ENCODE assay signal across 16 cellular contexts in the genomic region with DNA sequence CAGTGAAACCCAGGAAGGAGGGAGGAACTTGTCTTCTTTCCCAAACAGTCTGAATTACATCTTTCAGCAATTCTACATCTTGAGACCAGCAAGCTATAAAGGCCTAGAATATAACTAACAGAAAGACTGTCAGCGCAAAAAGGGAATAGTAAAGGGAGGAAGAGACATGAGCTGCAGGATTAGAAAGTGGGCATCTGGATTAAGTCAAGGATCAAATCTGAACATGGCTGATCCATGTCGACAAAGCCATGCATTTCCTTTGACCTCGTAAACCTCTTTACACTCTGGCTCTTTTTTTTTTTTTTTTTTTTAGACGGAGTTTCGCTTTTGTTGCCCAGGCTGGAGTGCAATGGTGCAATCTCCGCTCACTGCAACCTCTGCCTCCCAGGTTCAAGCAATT. TPM values are rescaled to one million over a fixed set of nuclear protein-coding genes. Genes with fewer than 3 reads are reported as not detected.
DNase-seq lines count a peak whose midpoint lies in the region; ATAC-seq, FAIRE-seq and TF ChIP-seq lines count a peak whose summit lies in the region.
"Had no signal": no experiment of that assay in that cellular context is flagged by ENCODE, and none has a peak within 500 bp of the region (broad histone marks: within the 10 kb centered on the region; RNA-seq: fewer than 3 reads in every experiment).

No MANE protein-coding gene starts in this region.

- H3K79me2 ChIP-seq in HepG2 (ENCODE audit: insufficient read depth, low read length) (no peaks in the 10 kb centered on the region), osteoblast (ENCODE audit: insufficient read depth, low read length) (no peaks in the 10 kb centered on the region)

- intact Hi-C loops in HepG2 (cut with micrococcal nuclease; ENCODE audit: unreplicated experiment) (no loop called here), right lobe of liver (cut with DNase I) (no loop called here)

- POLR2A ChIA-PET in HepG2 (lab: Yijun Ruan, JAX), result no interaction called here

- BruUV-seq in HepG2 (replicated peaks; lab: Mats Ljungman, UMichigan), result no TSS peak

- H4K20me1 ChIP-seq in HepG2 (ENCODE audit: insufficient read depth, low read length) (no peaks in the 10 kb centered on the region), osteoblast (ENCODE audit: insufficient read depth, low read length) (no peaks in the 10 kb centered on the region)

- no peak overlapping the region for H3K9ac ChIP-seq in HepG2 (ENCODE audit: insufficient read depth, low read depth, low read length)

- no peak for ATAC-seq in HepG2
- ATAC-seq in right lobe of liver, result no peak
- ATAC-seq in SK-N-SH treated with all-trans-retinoic acid at 6 μM for 48 hours, result no peak
- ATAC-seq: CD8-positive, alpha-beta T cell; GM23338 had no signal

- no peak for FAIRE-seq in HepG2 (lab: Jason Lieb, UNC)

- no peaks in the 10 kb centered on the region for H3K9me3 ChIP-seq in HepG2 (ENCODE audit: low read length)
- H3K9me3 ChIP-seq in right lobe of liver, result no peaks in the 10 kb centered on the region
- no peaks in the 10 kb centered on the region for H3K9me3 ChIP-seq in osteoblast (ENCODE audit: low read depth, low read length)

- CTCF ChIA-PET in HepG2 (lab: Yijun Ruan, JAX; ENCODE audit: low intra/inter-chr PET ratio, low total read pairs), result no interaction called here

- TF ChIP-seq CTCF in HepG2 (CRISPR knock-in tag; IDR thresholded peaks at IDR 0.05) (no peak), right lobe of liver (IDR thresholded peaks at IDR 0.05) (no peak), osteoblast (IDR thresholded peaks at IDR 0.05; ENCODE audit: extremely low read depth, low read depth, low read length) (no peak)

- no peak overlapping the region for H3K27ac ChIP-seq in HepG2 (ENCODE audit: extremely low read length, insufficient read depth, low read length)
- no peak overlapping the region for H3K27ac ChIP-seq in right lobe of liver
- H3K27ac ChIP-seq in osteoblast (ENCODE audit: low read depth, low read length), result no peak overlapping the region
- H3K27ac ChIP-seq: 22Rv1, HL-60 had no signal

- H3K36me3 ChIP-seq in HepG2 (replicated peaks in 1 of 2; ENCODE audit: control insufficient read depth in 1 of 2, insufficient read depth in 2 of 2, low read length in 2 of 2) (no peaks in the 10 kb centered on the region), right lobe of liver (no peaks in the 10 kb centered on the region), osteoblast (ENCODE audit: insufficient read depth, low read length) (no peaks in the 10 kb centered on the region)

- no peaks in the 10 kb centered on the region for H3K4me1 ChIP-seq in HepG2 (ENCODE audit: insufficient read depth, low read length)
- H3K4me1 ChIP-seq in right lobe of liver, result no peaks in the 10 kb centered on the region
- no peaks in the 10 kb centered on the region for H3K4me1 ChIP-seq in osteoblast (ENCODE audit: insufficient read depth, low read length)

- 51% methylated on average over 6 of the region's 6 CpGs for WGBS in HepG2 (ENCODE audit: low lambda C conversion rate)
- WGBS in right lobe of liver (ENCODE audit: insufficient coverage, low coverage, low lambda C conversion rate, missing lambda C conversion rate), result 73% methylated on average over 6 of the region's 6 CpGs

- TF ChIP-seq RAD21 in HepG2 (CRISPR knock-in tag; IDR thresholded peaks at IDR 0.05), result no peak

- no peak for TF ChIP-seq EP300 in HepG2 (IDR thresholded peaks at IDR 0.05; ENCODE audit: low read depth in 2 of 2, low read length in 2 of 2)
- no peak for TF ChIP-seq EP300 in HepG2 (CRISPR knock-in tag; IDR thresholded peaks at IDR 0.05; ENCODE audit: borderline replicate concordance)

- no peak overlapping the region for H3K4me2 ChIP-seq in HepG2 (ENCODE audit: low read depth, low read length)
- peak overlapping the region; percentile 12 for H3K4me2 ChIP-seq in osteoblast (ENCODE audit: insufficient read depth, low read length)
- H3K4me2 ChIP-seq: GM23338 had no signal

- H2AFZ ChIP-seq in HepG2 (ENCODE audit: low read length), result no peak overlapping the region
- H2AFZ ChIP-seq in osteoblast (ENCODE audit: low read length), result peak overlapping the region; percentile 76
- H2AFZ ChIP-seq: GM23338 had no signal

- DNase-seq in HepG2 (ENCODE audit: low spot score) (no peak), right lobe of liver (no peak), amniotic epithelial cell (ENCODE audit: low read depth) (peak; percentile 56), osteoblast (ENCODE audit: insufficient read length, low spot score, missing footprints) (no peak), G401 (ENCODE audit: low spot score) (no peak), NCI-H2029 (lab: John Stamatoyannopoulos, UW) (no peak)
- DNase-seq: CD8-positive, alpha-beta T cell; COR-L47; DND-41; H9; IMR-90; KBM-7 had no signal

- H3K4me3 ChIP-seq in HepG2 (replicated peaks in 1 of 3; ENCODE audit: insufficient read depth in 1 of 3, low read depth in 2 of 3, low read length in 3 of 3) (no peak overlapping the region), right lobe of liver (no peak overlapping the region), osteoblast (ENCODE audit: insufficient read depth, low read length) (no peak overlapping the region)
- H3K4me3 ChIP-seq: GM23338 had no signal

- H3K27me3 ChIP-seq in HepG2 (ENCODE audit: control insufficient read depth in 1 of 2, insufficient read depth in 2 of 2, low read length in 2 of 2) (no peaks in the 10 kb centered on the region), right lobe of liver (no peaks in the 10 kb centered on the region), osteoblast (ENCODE audit: insufficient read depth, low read length) (no peaks in the 10 kb centered on the region)

- in situ Hi-C loops in HepG2 (cut with HindIII; ENCODE audit: extremely low pct_ligation_motif_present, low pct_unique_long_range_greater_than_20kb), result no loop called here
- in situ Hi-C loops in G401 (cut with HindIII; ENCODE audit: low sequenced_read_pairs), result no loop called here

- TF ChIP-seq POLR2A in HepG2 (IDR thresholded peaks at IDR 0.05; ENCODE audit: insufficient read depth in 1 of 2, low read depth in 2 of 2, low read length in 2 of 2) (no peak), right lobe of liver (IDR thresholded peaks at IDR 0.05) (no peak)

TF ChIP-seq in SK-N-SH treated with all-trans-retinoic acid at 6 μM for 48 hours, 23 proteins besides CTCF, POLR2A, EP300 and RAD21 (continues in another document):
- no peak for TF ChIP-seq ZFP3 (CRISPR knock-in tag; IDR thresholded peaks at IDR 0.05)
- TF ChIP-seq ARNTL (CRISPR knock-in tag; IDR thresholded peaks at IDR 0.05; ENCODE audit: borderline replicate concordance, low read depth), result no peak
- TF ChIP-seq OSR1 (CRISPR knock-in tag; IDR thresholded peaks at IDR 0.05), result no peak

RNA-seq across cellular contexts. Expression of a gene that starts 35.4 kb away (rescaled TPM):
- total RNA-seq in HepG2 (2016; rRNA removed; fragmentation: Illumina TruSeq; extraction: Trizol) (2.4 and 4.3 TPM in 2 replicates), right lobe of liver (1 to 10 TPM; 1.4 to 2.3 (median 1.7) TPM), osteoblast (1.8 TPM in 2 replicates)
- 1.1 TPM in 2 replicates for total RNA-seq in HepG2 (2016; cell fraction: cytosol; rRNA removed; fragmentation: Illumina TruSeq; extraction: Trizol; ENCODE audit: low read depth)
- total RNA-seq in HepG2 (2016; cell fraction: insoluble cytoplasmic fraction; rRNA removed; fragmentation: Illumina TruSeq; extraction: Trizol), result 1.3 and 3.9 TPM in 2 replicates
- total RNA-seq in HepG2 (2016; cell fraction: membrane; rRNA removed; fragmentation: Illumina TruSeq; extraction: Trizol), result 1.3 and 1.8 TPM in 2 replicates
- total RNA-seq in HepG2 (2016; cell fraction: nucleus; rRNA removed; fragmentation: Illumina TruSeq; extraction: Trizol), result 9.9 and 12.3 TPM in 2 replicates
- 7.1 and 8.7 TPM in 2 replicates for polyA plus RNA-seq in HepG2 (2011; rRNA removed)
- polyA plus RNA-seq in HepG2 (2011; cell fraction: cytosol; rRNA removed), result 3.1 and 5.4 TPM in 2 replicates
- polyA plus RNA-seq in HepG2 (2011; cell fraction: nucleus; rRNA removed), result 13.3 and 15.6 TPM in 2 replicates
- polyA plus RNA-seq in HepG2 (2012), result 10.1 and 14.9 TPM in 2 replicates
- 0.58 and 0.87 TPM in 2 replicates for polyA plus RNA-seq in HepG2 (2016; cell fraction: cytosol; fragmentation: Illumina TruSeq; extraction: Trizol; ENCODE audit: low read depth)
- polyA plus RNA-seq in HepG2 (2016; cell fraction: insoluble cytoplasmic fraction; fragmentation: Illumina TruSeq; extraction: Trizol; ENCODE audit: low read depth), result 2.1 and 2.2 TPM in 2 replicates
- 1.0 and 1.6 TPM in 2 replicates for polyA plus RNA-seq in HepG2 (2016; cell fraction: membrane; fragmentation: Illumina TruSeq; extraction: Trizol; ENCODE audit: low read depth)
- polyA plus RNA-seq in HepG2 (2016; cell fraction: nucleus; fragmentation: Illumina TruSeq; extraction: Trizol; ENCODE audit: insufficient read depth, low read depth), result 16.1 and 23.2 TPM in 2 replicates
- polyA minus RNA-seq in HepG2 (2011; rRNA and poly(A)+ RNA removed; ENCODE audit: low replicate concordance), result 1.6 and 5.2 TPM in 2 replicates
- 1.2 and 1.7 TPM in 2 replicates for polyA minus RNA-seq in HepG2 (2011; cell fraction: cytosol; rRNA and poly(A)+ RNA removed)
- polyA minus RNA-seq in HepG2 (2011; cell fraction: nucleus; rRNA and poly(A)+ RNA removed), result 27.2 and 32.1 TPM in 2 replicates
- 0.10 and 0.86 TPM in 2 replicates for total RNA-seq in G401 (2014; rRNA removed; shearing (Covaris generic))

RNA-seq across cellular contexts. Expression of a gene that starts 36.5 kb away (rescaled TPM):
- total RNA-seq in HepG2 (2016; rRNA removed; fragmentation: Illumina TruSeq; extraction: Trizol) (42.4 and 46.7 TPM in 2 replicates), right lobe of liver (10 to 100 TPM; 12.0 to 20.7 (median 14.7) TPM), osteoblast (51.0 and 51.8 TPM in 2 replicates)
- 13.5 and 14.4 TPM in 2 replicates for total RNA-seq in HepG2 (2016; cell fraction: cytosol; rRNA removed; fragmentation: Illumina TruSeq; extraction: Trizol; ENCODE audit: low read depth)
- total RNA-seq in HepG2 (2016; cell fraction: insoluble cytoplasmic fraction; rRNA removed; fragmentation: Illumina TruSeq; extraction: Trizol), result 41.6 and 46.5 TPM in 2 replicates
- total RNA-seq in HepG2 (2016; cell fraction: membrane; rRNA removed; fragmentation: Illumina TruSeq; extraction: Trizol), result 46.9 and 52.9 TPM in 2 replicates
- total RNA-seq in HepG2 (2016; cell fraction: nucleus; rRNA removed; fragmentation: Illumina TruSeq; extraction: Trizol), result 24.3 and 28.0 TPM in 2 replicates
- polyA plus RNA-seq in HepG2 (2011; rRNA removed), result 10.1 and 11.6 TPM in 2 replicates
- 5.4 and 7.5 TPM in 2 replicates for polyA plus RNA-seq in HepG2 (2011; cell fraction: cytosol; rRNA removed)
- polyA plus RNA-seq in HepG2 (2011; cell fraction: nucleus; rRNA removed), result 3.8 and 4.4 TPM in 2 replicates
- polyA plus RNA-seq in HepG2 (2012), result 16.7 and 20.0 TPM in 2 replicates
- 10.6 and 11.7 TPM in 2 replicates for polyA plus RNA-seq in HepG2 (2016; cell fraction: cytosol; fragmentation: Illumina TruSeq; extraction: Trizol; ENCODE audit: low read depth)
- 44.3 and 45.2 TPM in 2 replicates for polyA plus RNA-seq in HepG2 (2016; cell fraction: insoluble cytoplasmic fraction; fragmentation: Illumina TruSeq; extraction: Trizol; ENCODE audit: low read depth)
- 27.4 and 31.7 TPM in 2 replicates for polyA plus RNA-seq in HepG2 (2016; cell fraction: membrane; fragmentation: Illumina TruSeq; extraction: Trizol; ENCODE audit: low read depth)
- polyA plus RNA-seq in HepG2 (2016; cell fraction: nucleus; fragmentation: Illumina TruSeq; extraction: Trizol; ENCODE audit: insufficient read depth, low read depth), result 44.1 and 46.6 TPM in 2 replicates
- 3.7 and 11.2 TPM in 2 replicates for polyA minus RNA-seq in HepG2 (2011; rRNA and poly(A)+ RNA removed; ENCODE audit: low replicate concordance)
- 8.1 and 9.0 TPM in 2 replicates for polyA minus RNA-seq in HepG2 (2011; cell fraction: cytosol; rRNA and poly(A)+ RNA removed)
- polyA minus RNA-seq in HepG2 (2011; cell fraction: nucleus; rRNA and poly(A)+ RNA removed), result 10.8 and 11.1 TPM in 2 replicates
- 70.7 and 86.4 TPM in 2 replicates for total RNA-seq in G401 (2014; rRNA removed; shearing (Covaris generic))
